In genomic region chr12:117875652-117876491, GRCh38 we compare ENCODE assay signal across 1 cellular context.
TF ChIP-seq lines count a peak whose summit lies in the region.

No MANE protein-coding gene starts in this region.

TF ChIP-seq in SK-N-SH, 30 proteins besides CTCF, POLR2A, EP300 and RAD21 (continued from another document):
- no peak for TF ChIP-seq MXI1 (IDR thresholded peaks at IDR 0.05; ENCODE audit: low read depth, low read length)
